In genomic region chr20:24493181-24493580, GRCh38 we compare ENCODE assay signal across 19 cellular contexts. TPM values are rescaled to one million over a fixed set of nuclear protein-coding genes. Genes with fewer than 3 reads are reported as not detected.
A peak's percentile ranks its signal among the peaks of the same experiment; 100 is the strongest.
DNase-seq lines count a peak whose midpoint lies in the region; ATAC-seq, FAIRE-seq and TF ChIP-seq lines count a peak whose summit lies in the region.
"Had no signal": no experiment of that assay in that cellular context is flagged by ENCODE, and none has a peak within 500 bp of the region (broad histone marks: within the 10 kb centered on the region; RNA-seq: fewer than 3 reads in every experiment).

No MANE protein-coding gene starts in this region.

- H3K9me3 ChIP-seq in HEK293 (ENCODE audit: control insufficient read depth, insufficient read depth, low read depth, low read length), result no peaks in the 10 kb centered on the region
- no peaks in the 10 kb centered on the region for H3K9me3 ChIP-seq in endodermal cell (ENCODE audit: control insufficient read depth, low read length)
- no peaks in the 10 kb centered on the region for H3K9me3 ChIP-seq in mucosa of descending colon
- H3K9me3 ChIP-seq: A549 had no signal

- 92 to 93% methylated on average over 2 to 4 of the region's 4 CpGs for WGBS in endodermal cell (ENCODE audit: insufficient coverage in 1 of 2, insufficient read length in 1 of 2), 2 experiments

- H3K9me3 Mint-ChIP-seq in endodermal cell, result no peaks in the 10 kb centered on the region
- H3K9me3 Mint-ChIP-seq: CD4-positive, CD25-positive, alpha-beta regulatory T cell had no signal

- H3K4me1 ChIP-seq in HEK293 (ENCODE audit: control insufficient read depth, insufficient read depth, low read length) (peaks cover 3% of the 10 kb centered on the region; the same call in 1 of the 2 replicates), endodermal cell (ENCODE audit: control insufficient read depth, insufficient read depth, low read length) (peaks cover 15% of the 10 kb centered on the region), mucosa of descending colon (ENCODE audit: low read depth) (peaks cover 6% of the 10 kb centered on the region)

- TF ChIP-seq CTCF in HEK293 (tag by site-specific recombination; IDR thresholded peaks at IDR 0.05) (no peak), endodermal cell (conservative IDR thresholded peaks at IDR 0.05) (no peak), mucosa of descending colon (IDR thresholded peaks at IDR 0.05) (no peak)

- no peaks in the 10 kb centered on the region for H3K27me3 ChIP-seq in endodermal cell (ENCODE audit: control insufficient read depth, insufficient read depth, low read length, poor library complexity, severe bottlenecking)

- no peak for ATAC-seq in mucosa of descending colon

- DNase-seq in endodermal cell (peak; percentile 24), urothelium cell line (ENCODE audit: low spot score) (no peak), NCI-H1436 (lab: John Stamatoyannopoulos, UW) (no peak), mucosa of descending colon (no peak)
- no peak for DNase-seq in activated CD4-positive, alpha-beta T cell treated with anti-CD3 and anti-CD28 coated beads for 1 hour
- DNase-seq: CD4-positive, CD25-positive, alpha-beta regulatory T cell; DMS79 treated with DMSO at 0.1 percent for 48 hours; EL; GOT3; HCEC 1CT; KG1 had no signal

- H3K4me3 ChIP-seq in HEK293 (ENCODE audit: low read depth, low read length), result no peak overlapping the region
- no peak overlapping the region for H3K4me3 ChIP-seq in endodermal cell (ENCODE audit: low read length)
- H3K4me3 ChIP-seq in mucosa of descending colon, result no peak overlapping the region
- H3K4me3 ChIP-seq: A549 had no signal

- no peaks in the 10 kb centered on the region for H3K27me3 Mint-ChIP-seq in endodermal cell (ENCODE audit: insufficient read depth)
- H3K27me3 Mint-ChIP-seq: CD4-positive, CD25-positive, alpha-beta regulatory T cell; IgD-negative memory B cell had no signal

- H3K36me3 ChIP-seq in HEK293 (ENCODE audit: control insufficient read depth in 2 of 2, insufficient read depth in 1 of 2, low read length in 2 of 2), result peaks cover 0 to 13% of the 10 kb centered on the region in 2 experiments; a peak in 2 of 3 replicates
- peaks cover 3% of the 10 kb centered on the region for H3K36me3 ChIP-seq in endodermal cell (ENCODE audit: control insufficient read depth, insufficient read depth, low read length)
- H3K36me3 ChIP-seq in mucosa of descending colon (ENCODE audit: low read depth), result no peaks in the 10 kb centered on the region

- no peak overlapping the region for H3K27ac ChIP-seq in HEK293 (ENCODE audit: extremely low read depth, low read depth, low read length)
- H3K27ac ChIP-seq in angular gyrus (ENCODE audit: low read depth, low read length), result peak overlapping the region; percentile 5
- no peak overlapping the region for H3K27ac ChIP-seq in endodermal cell (ENCODE audit: low read depth, low read length)
- H3K27ac ChIP-seq: A549, HL-60 had no signal

- FAIRE-seq in urothelium cell line (lab: Jason Lieb, UNC), result peak; percentile 77
- FAIRE-seq: A549, G401.6, GM12891 had no signal

- no peaks in the 10 kb centered on the region for H3K36me3 Mint-ChIP-seq in endodermal cell (ENCODE audit: low read depth)
- H3K36me3 Mint-ChIP-seq: CD4-positive, CD25-positive, alpha-beta regulatory T cell; IgD-negative memory B cell had no signal

- peaks cover 25% of the 10 kb centered on the region for H3K4me1 Mint-ChIP-seq in endodermal cell
- H3K4me1 Mint-ChIP-seq: CD4-positive, CD25-positive, alpha-beta regulatory T cell; IgD-negative memory B cell had no signal

- no peak overlapping the region for H3K9ac ChIP-seq in endodermal cell (ENCODE audit: extremely low read depth, low read length, poor library complexity, severe bottlenecking)

- intact Hi-C loops in mucosa of descending colon (cut with DNase I, micrococcal nuclease), result no loop called here

- CTCF ChIA-PET in HEK293 (lab: Yijun Ruan, JAX), result interaction anchor here (0.5 kb wide), 1 partner anchor 22 kb away, joined by 5 read pairs; no protein-coding TSS in a partner anchor

- no peak overlapping the region for H3K27ac Mint-ChIP-seq in endodermal cell
- H3K27ac Mint-ChIP-seq: CD4-positive, CD25-positive, alpha-beta regulatory T cell had no signal

- no peak overlapping the region for H3K4me3 Mint-ChIP-seq in endodermal cell
- H3K4me3 Mint-ChIP-seq: CD4-positive, CD25-positive, alpha-beta regulatory T cell; IgD-negative memory B cell had no signal

- POLR2A ChIA-PET in HEK293 (lab: Yijun Ruan, JAX), result no interaction called here

TF ChIP-seq in HEK293, 187 proteins besides CTCF, POLR2A, EP300 and RAD21:
- TF ChIP-seq ZNF830 (tag by site-specific recombination; IDR thresholded peaks at IDR 0.05; ENCODE audit: low read depth) (no peak), ZSCAN4 (tag by site-specific recombination; IDR thresholded peaks at IDR 0.05) (0 out of 2 replicates have a peak, but pooled peaks have one; percentile 16)

RNA-seq across cellular contexts. Expression of gene SYNDIG1, which starts 23.8 kb away (rescaled TPM):
- total RNA-seq in endodermal cell (1 to 10 TPM; 5.5 to 6.8 TPM), mucosa of descending colon (under 1 TPM; 0.12 to 0.46 (median 0.35) TPM)
- 4.6 TPM for polyA plus RNA-seq in endodermal cell (2013, experiment 1 of 2)
- 4.9 TPM for polyA plus RNA-seq in endodermal cell (2013, experiment 2 of 2)
- total RNA-seq: CD4-positive, CD25-positive, alpha-beta regulatory T cell had no signal
- polyA plus RNA-seq: AG04450; CD4-positive, CD25-positive, alpha-beta regulatory T cell; IgD-negative memory B cell had no signal

Comparison
In these comparisons a context has a peak if more than half of its experiments do, and no peak if none do; other contexts are left out.
1. RNA of gene SYNDIG1, which starts 23.8 kb away (total RNA-seq): 5.5 to 6.8 TPM in endodermal cell; 0.12 to 0.46 TPM in mucosa of descending colon; every median in the first group is over 4 times any median in the second.